In the genomic region with DNA sequence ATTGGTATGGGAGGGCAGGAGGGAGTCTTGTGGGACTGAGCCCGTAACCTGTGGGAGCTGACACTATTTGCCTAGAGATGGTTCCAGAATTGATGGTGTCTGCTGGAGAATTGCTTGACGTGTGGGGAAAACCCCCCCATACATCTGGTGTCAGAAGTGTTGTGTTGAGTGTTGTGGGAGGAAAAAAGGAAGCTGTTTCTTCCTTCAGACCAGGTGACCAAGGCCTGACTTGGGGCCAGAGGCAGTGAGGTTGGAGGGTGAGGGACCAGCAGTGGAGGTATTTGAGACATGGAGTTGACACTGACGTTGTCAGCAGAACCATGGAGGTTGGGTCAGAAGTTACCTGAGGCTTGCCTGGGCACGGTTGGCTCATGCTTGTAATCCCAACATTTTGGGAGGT, we compare ENCODE assay signal across 18 cellular contexts. TPM values are rescaled to one million over a fixed set of nuclear protein-coding genes. Genes with fewer than 3 reads are reported as not detected.
A peak's percentile ranks its signal among the peaks of the same experiment; 100 is the strongest.
DNase-seq lines count a peak whose midpoint lies in the region; ATAC-seq and TF ChIP-seq lines count a peak whose summit lies in the region.
"Had no signal": no experiment of that assay in that cellular context is flagged by ENCODE, and none has a peak within 500 bp of the region (broad histone marks: within the 10 kb centered on the region; RNA-seq: fewer than 3 reads in every experiment).

No MANE protein-coding gene starts in this region.

- H3K36me3 Mint-ChIP-seq in activated CD4-positive, alpha-beta T cell treated with anti-CD3 and anti-CD28 coated beads, Interleukin-2, amount 10 ng/mL, durations not matched to agents 24 days and 14 days (ENCODE audit: low read depth): peaks cover 21% of the 10 kb centered on the region
- peaks cover 8 to 30% of the 10 kb centered on the region in 2 donors for H3K36me3 Mint-ChIP-seq in activated naive CD4-positive, alpha-beta T cell treated with anti-CD3 and anti-CD28 coated beads, Interleukin-2, amount 50 U/mL, for 72 hours
- H3K36me3 Mint-ChIP-seq in stimulated activated effector memory CD8-positive, alpha-beta T cell treated with anti-CD3 and anti-CD28 coated beads, Interleukin-12 subunit alpha, Interleukin-12 subunit beta, amount 100 ng/mL, for 72 hours: peaks cover 31% of the 10 kb centered on the region

- H3K36me3 ChIP-seq in esophagus squamous epithelium: no peaks in the 10 kb centered on the region

- H3K4me1 ChIP-seq in esophagus squamous epithelium: peaks cover 0 to 8% (median 6%) of the 10 kb centered on the region in 3 donors

- no peaks in the 10 kb centered on the region for H3K9me3 ChIP-seq in esophagus squamous epithelium

- peaks cover 35% of the 10 kb centered on the region for H3K4me1 Mint-ChIP-seq in activated CD4-positive, alpha-beta T cell treated with anti-CD3 and anti-CD28 coated beads, Interleukin-2, amount 10 ng/mL, durations not matched to agents 24 days and 14 days
- peaks cover 49% of the 10 kb centered on the region for H3K4me1 Mint-ChIP-seq in stimulated activated effector memory CD8-positive, alpha-beta T cell treated with anti-CD3 and anti-CD28 coated beads, Interleukin-12 subunit alpha, Interleukin-12 subunit beta, amount 100 ng/mL, for 72 hours

- peaks cover 9% of the 10 kb centered on the region for H3K9me3 Mint-ChIP-seq in activated CD4-positive, alpha-beta T cell treated with anti-CD3 and anti-CD28 coated beads, Interleukin-2, amount 10 ng/mL, durations not matched to agents 24 days and 14 days
- H3K9me3 Mint-ChIP-seq in activated naive CD4-positive, alpha-beta T cell treated with anti-CD3 and anti-CD28 coated beads, Interleukin-2, amount 50 U/mL, for 72 hours: peaks cover 6 to 12% of the 10 kb centered on the region in 2 donors
- no peaks in the 10 kb centered on the region for H3K9me3 Mint-ChIP-seq in stimulated activated effector memory CD8-positive, alpha-beta T cell treated with anti-CD3 and anti-CD28 coated beads, Interleukin-12 subunit alpha, Interleukin-12 subunit beta, amount 100 ng/mL, for 72 hours

- intact Hi-C loops in activated CD4-positive, alpha-beta T cell treated with anti-CD3 and anti-CD28 coated beads, Interleukin-2, amount 10 ng/mL, durations not matched to agents 24 days and 14 days (cut with micrococcal nuclease): no loop called here
- intact Hi-C loops in esophagus squamous epithelium (cut with DNase I): no loop called here

- DNase-seq in activated CD4-positive, alpha-beta T cell treated with anti-CD3 and anti-CD28 coated beads, Interleukin-2, amount 10 ng/mL, durations not matched to agents 24 days and 14 days: no peak
- DNase-seq in activated CD4-positive, alpha-beta T cell treated with anti-CD3 and anti-CD28 coated beads for 1 hour: no peak
- DNase-seq in KBM-7: peak; percentile 66
- DNase-seq in activated naive CD4-positive, alpha-beta T cell treated with anti-CD3 and anti-CD28 coated beads, Interleukin-2, amount 50 U/mL, for 72 hours (ENCODE audit: low spot score in 2 of 2): no peak
- no peak for DNase-seq in stimulated activated effector memory CD8-positive, alpha-beta T cell treated with anti-CD3 and anti-CD28 coated beads, Interleukin-12 subunit alpha, Interleukin-12 subunit beta, amount 100 ng/mL, for 72 hours (ENCODE audit: low spot score in 2 of 2)
- DNase-seq in foreskin melanocyte: no peak
- DNase-seq in NCI-H524 (lab: John Stamatoyannopoulos, UW): no peak
- no peak for DNase-seq in esophagus squamous epithelium (lab: John Stamatoyannopoulos, UW)
- DNase-seq: ACHN, activated T-cell treated with anti-CD3 and anti-CD28 coated beads for 4 hours, NCI-H2081, occipital lobe had no signal

- whole genome bisulfite sequencing in esophagus squamous epithelium, 2 donors: 63 to 93% methylated on average over 4 of the region's 4 CpGs

- H3K27me3 ChIP-seq in esophagus squamous epithelium: peaks cover 0 to 3% (median 0%) of the 10 kb centered on the region in 4 donors

- no peak overlapping the region for H3K4me3 Mint-ChIP-seq in activated CD4-positive, alpha-beta T cell treated with anti-CD3 and anti-CD28 coated beads, Interleukin-2, amount 10 ng/mL, durations not matched to agents 24 days and 14 days
- no peak overlapping the region for H3K4me3 Mint-ChIP-seq in stimulated activated effector memory CD8-positive, alpha-beta T cell treated with anti-CD3 and anti-CD28 coated beads, Interleukin-12 subunit alpha, Interleukin-12 subunit beta, amount 100 ng/mL, for 72 hours

- no peak for ATAC-seq in activated naive CD4-positive, alpha-beta T cell treated with anti-CD3 and anti-CD28 coated beads, Interleukin-2, amount 50 U/mL, for 72 hours
- no peak for ATAC-seq in stimulated activated effector memory CD8-positive, alpha-beta T cell treated with anti-CD3 and anti-CD28 coated beads, Interleukin-12 subunit alpha, Interleukin-12 subunit beta, amount 100 ng/mL, for 72 hours
- ATAC-seq: Right ventricle myocardium inferior had no signal

- H3K4me3 ChIP-seq in esophagus squamous epithelium: no peak overlapping the region
- H3K4me3 ChIP-seq: skin epidermis had no signal

- TF ChIP-seq CTCF in esophagus squamous epithelium (IDR thresholded peaks at IDR 0.05): no peak

- no peaks in the 10 kb centered on the region for H3K27me3 Mint-ChIP-seq in activated CD4-positive, alpha-beta T cell treated with anti-CD3 and anti-CD28 coated beads, Interleukin-2, amount 10 ng/mL, durations not matched to agents 24 days and 14 days

- peak overlapping the region; percentile 17 for H3K27ac Mint-ChIP-seq in activated CD4-positive, alpha-beta T cell treated with anti-CD3 and anti-CD28 coated beads, Interleukin-2, amount 10 ng/mL, durations not matched to agents 24 days and 14 days
- peak overlapping the region; percentile 46 to 63 for H3K27ac Mint-ChIP-seq in activated naive CD4-positive, alpha-beta T cell treated with anti-CD3 and anti-CD28 coated beads, Interleukin-2, amount 50 U/mL, for 72 hours
- peak overlapping the region; percentile 81 for H3K27ac Mint-ChIP-seq in stimulated activated effector memory CD8-positive, alpha-beta T cell treated with anti-CD3 and anti-CD28 coated beads, Interleukin-12 subunit alpha, Interleukin-12 subunit beta, amount 100 ng/mL, for 72 hours

- no peak overlapping the region for H3K27ac ChIP-seq in esophagus squamous epithelium
- H3K27ac ChIP-seq: skin epidermis had no signal

- TF ChIP-seq POLR2A in esophagus squamous epithelium (IDR thresholded peaks at IDR 0.05): no peak

- in situ Hi-C loops in KBM-7 (cut with MboI; ENCODE audit: low pct_unique_long_range_greater_than_20kb, low sequenced_read_pairs): no loop called here

RNA-seq across cellular contexts. Expression of gene SHISAL2A, which starts 8.3 kb away (rescaled TPM):
- 4.8 and 5.0 TPM in 2 replicates for total RNA-seq in activated CD4-positive, alpha-beta T cell treated with anti-CD3 and anti-CD28 coated beads, Interleukin-2, amount 10 ng/mL, durations not matched to agents 24 days and 14 days
- total RNA-seq in activated naive CD4-positive, alpha-beta T cell treated with anti-CD3 and anti-CD28 coated beads, Interleukin-2, amount 50 U/mL, for 72 hours: 10 to 100 TPM in 1 of 2 donors, 1 to 10 TPM in 1; 9.0 to 12.6 TPM
- 1 to 10 TPM in 1 of 4 donors, not detected in 3; 1.7 TPM for total RNA-seq in esophagus squamous epithelium
- total RNA-seq: HT-29, lung microvascular endothelial cell, M059J, occipital lobe, Right ventricle myocardium inferior, subcutaneous adipose tissue had no signal

RNA-seq across cellular contexts. Expression of gene GPX7, which starts 39.1 kb away (rescaled TPM):
- 28.0 and 29.4 TPM in 2 replicates for total RNA-seq in activated CD4-positive, alpha-beta T cell treated with anti-CD3 and anti-CD28 coated beads, Interleukin-2, amount 10 ng/mL, durations not matched to agents 24 days and 14 days
- 10 to 100 TPM; 13.8 to 23.0 TPM for total RNA-seq in activated naive CD4-positive, alpha-beta T cell treated with anti-CD3 and anti-CD28 coated beads, Interleukin-2, amount 50 U/mL, for 72 hours
- total RNA-seq in esophagus squamous epithelium: 1 to 10 TPM; 1.6 to 9.9 (median 2.7) TPM
- total RNA-seq: HT-29 had no signal

RNA-seq across cellular contexts. Expression of gene COA7, which starts 56.8 kb away (rescaled TPM):
- 37.8 and 40.2 TPM in 2 replicates for total RNA-seq in activated CD4-positive, alpha-beta T cell treated with anti-CD3 and anti-CD28 coated beads, Interleukin-2, amount 10 ng/mL, durations not matched to agents 24 days and 14 days
- total RNA-seq in activated naive CD4-positive, alpha-beta T cell treated with anti-CD3 and anti-CD28 coated beads, Interleukin-2, amount 50 U/mL, for 72 hours: 10 to 100 TPM; 16.1 to 21.0 TPM
- 10 to 100 TPM; 11.2 to 13.5 (median 12.3) TPM for total RNA-seq in esophagus squamous epithelium

Comparison
In these comparisons a context has a peak if more than half of its experiments do, and no peak if none do; other contexts are left out.
1. H3K27ac Mint-ChIP-seq: peak in every context shown above with its lines; median percentile 81 in stimulated activated effector memory CD8-positive, alpha-beta T cell treated with anti-CD3 and anti-CD28 coated beads, Interleukin-12 subunit alpha, Interleukin-12 subunit beta, amount 100 ng/mL, for 72 hours; 54 in activated naive CD4-positive, alpha-beta T cell treated with anti-CD3 and anti-CD28 coated beads, Interleukin-2, amount 50 U/mL, for 72 hours; 17 in activated CD4-positive, alpha-beta T cell treated with anti-CD3 and anti-CD28 coated beads, Interleukin-2, amount 10 ng/mL, durations not matched to agents 24 days and 14 days.